In the genomic region with DNA sequence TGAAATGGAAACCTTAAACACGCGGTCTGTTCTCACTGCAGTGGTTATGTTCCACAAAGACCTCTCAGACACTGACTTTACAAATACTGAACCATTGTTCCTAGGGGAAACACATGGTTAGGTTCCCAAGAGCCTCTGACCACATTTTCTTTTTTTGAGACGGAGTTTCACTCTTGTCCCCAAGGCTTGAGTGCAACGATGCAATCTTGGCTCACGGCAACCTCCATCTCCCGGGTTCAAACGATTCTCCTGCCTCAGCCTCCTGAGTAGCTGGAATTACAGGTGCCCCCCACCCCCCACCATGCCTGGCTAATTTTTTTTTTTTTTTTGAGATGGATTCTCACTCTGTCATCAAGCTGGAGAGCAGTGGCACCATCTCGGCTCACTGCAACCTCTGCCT, we compare ENCODE assay signal across 27 cellular contexts.
"Had no signal": no experiment of that assay in that cellular context is flagged by ENCODE, and none has a peak within 500 bp of the region (broad histone marks: within the 10 kb centered on the region; RNA-seq: fewer than 3 reads in every experiment).

No MANE protein-coding gene starts in this region.

- FAIRE-seq: urothelium cell line had no signal

- DNase-seq: stimulated activated CD4-positive, alpha-beta T cell treated with anti-CD3 and anti-CD28 coated beads, Interleukin-2, amount 100 ng/mL, for 48 hours; stimulated activated CD4-positive, alpha-beta T cell treated with anti-CD3 and anti-CD28 coated beads, Interleukin-4, amount 100 ng/mL, for 1 hour; stimulated activated CD4-positive, alpha-beta T cell treated with anti-CD3 and anti-CD28 coated beads, Interleukin-4, amount 100 ng/mL, for 24 hours; stimulated activated CD4-positive, alpha-beta T cell treated with anti-CD3 and anti-CD28 coated beads, Interleukin-4, amount 100 ng/mL, for 4 hours; stimulated activated CD8-positive, alpha-beta memory T cell treated with anti-CD3 and anti-CD28 coated beads, Interleukin-4, amount 100 ng/mL, for 48 hours; stimulated activated naive B cell treated with anti-CD40 and anti-IgM and Interleukin-4, amounts not matched to agents 10 μg/mL and 1 μg/mL and 100 μg/mL, for 72 hours; stimulated activated naive CD4-positive, alpha-beta T cell; stimulated activated naive CD4-positive, alpha-beta T cell treated with Interleukin-2 at 50 U/mL for 16 hours; stimulated activated naive CD8-positive, alpha-beta T cell treated with anti-CD3 and anti-CD28 coated beads, Interleukin-15, amount 100 ng/mL, for 72 hours; stimulated activated naive CD8-positive, alpha-beta T cell treated with anti-CD3 and anti-CD28 coated beads, Interleukin-15, Interleukin-2, amounts not matched to agents 100 U/mL and 50 U/mL, for 24 hours; stomach; substantia nigra; testis; thyroid gland; tibial artery; transverse colon; trophoblast cell; upper lobe of left lung; upper lobe of right lung; uterus had no signal

- H3K27ac ChIP-seq: stomach, suprapubic skin, testis, thoracic aorta, thyroid gland, tibial artery, tibial nerve, transverse colon, upper lobe of left lung, upper lobe of right lung, uterus, vagina had no signal

- H3K4me3 ChIP-seq: stomach, suprapubic skin, testis, thoracic aorta, thyroid gland, tibial artery, tibial nerve, transverse colon, upper lobe of left lung, upper lobe of right lung, uterus, vagina had no signal

- H3K27me3 ChIP-seq: testis, thyroid gland, tibial nerve, upper lobe of right lung, uterus, vagina had no signal

- ATAC-seq: stimulated activated effector memory CD8-positive, alpha-beta T cell treated with anti-CD3 and anti-CD28 coated beads, Interleukin-12 subunit alpha, Interleukin-12 subunit beta, amount 100 ng/mL, for 72 hours; stimulated activated memory B cell treated with anti-CD40 and anti-IgM and Interleukin-4, amounts not matched to agents 10 μg/mL and 1 μg/mL and 100 μg/mL, for 72 hours; stimulated activated naive B cell treated with anti-CD40 and anti-IgM and Interleukin-4, amounts not matched to agents 10 μg/mL and 1 μg/mL and 100 μg/mL, for 72 hours; stimulated activated naive CD8-positive, alpha-beta T cell treated with anti-CD3 and anti-CD28 coated beads, Interleukin-15, amount 100 ng/mL, for 72 hours; stimulated activated naive CD8-positive, alpha-beta T cell treated with anti-CD3 and anti-CD28 coated beads, Interleukin-15, Interleukin-2, amounts not matched to agents 100 U/mL and 50 U/mL, for 24 hours; upper lobe of right lung had no signal

- H3K4me1 ChIP-seq: stomach, suprapubic skin, testis, tibial artery, tibial nerve, transverse colon, upper lobe of left lung, upper lobe of right lung, uterus, vagina had no signal

- H3K9me3 ChIP-seq: suprapubic skin, testis, thoracic aorta, thyroid gland, tibial artery, transverse colon, upper lobe of left lung, upper lobe of right lung, uterus, vagina had no signal

- H3K36me3 ChIP-seq: stomach, suprapubic skin, thoracic aorta, thyroid gland, tibial artery, tibial nerve, transverse colon, upper lobe of left lung, upper lobe of right lung, uterus, vagina had no signal
